Comparison of ENCODE assay signal across 25 cellular contexts in the genomic region with DNA sequence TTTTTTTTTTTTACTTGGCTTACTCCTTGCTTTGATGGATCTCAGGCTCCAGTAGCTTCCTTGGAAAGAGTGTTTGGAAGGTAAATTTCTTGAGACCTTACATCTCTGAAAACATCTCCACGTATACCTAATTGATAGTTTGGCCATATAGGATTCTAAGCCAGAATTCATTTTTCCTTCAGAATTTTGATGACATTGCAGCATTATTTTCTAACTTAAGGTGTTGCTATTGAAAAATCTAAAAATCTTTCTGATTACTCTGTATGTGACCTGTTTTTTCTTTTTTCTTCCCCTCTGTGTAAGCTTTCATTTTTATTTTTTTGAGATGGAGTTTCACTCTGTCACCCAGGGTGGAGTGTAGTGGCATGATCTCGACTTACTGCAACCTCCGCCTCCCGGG.
"Had no signal": no experiment of that assay in that cellular context is flagged by ENCODE, and none has a peak within 500 bp of the region (broad histone marks: within the 10 kb centered on the region; RNA-seq: fewer than 3 reads in every experiment).

No MANE protein-coding gene starts in this region.

- H3K36me3 ChIP-seq: left ventricle myocardium inferior, ovary, right atrium auricular region, suprapubic skin, thoracic aorta, upper lobe of right lung had no signal

- H3K9me3 Mint-ChIP-seq: mesothelial cell of epicardium; naive B cell; natural killer cell; nephron progenitor cell; stimulated activated naive CD8-positive, alpha-beta T cell treated with anti-CD3 and anti-CD28 coated beads, Interleukin-15, Interleukin-2, amounts not matched to agents 100 ng/mL and 50 ng/mL, for 24 hours had no signal

- H3K9me3 ChIP-seq: left ventricle myocardium inferior, ovary, right atrium auricular region, suprapubic skin, thoracic aorta, tibial artery, upper lobe of right lung had no signal

- H3K27ac ChIP-seq: left ventricle myocardium inferior, ovary, right atrium auricular region, skin epidermis, suprapubic skin, thoracic aorta, tibial artery, upper lobe of right lung had no signal

- H3K4me1 ChIP-seq: left ventricle myocardium inferior, right atrium auricular region had no signal

- ATAC-seq: natural killer cell, sciatic nerve, upper lobe of right lung had no signal

- H3K27me3 ChIP-seq: ovary, right atrium auricular region, suprapubic skin, tibial artery, upper lobe of right lung had no signal

- H3K4me3 Mint-ChIP-seq: mesothelial cell of epicardium; naive B cell; natural killer cell; nephron progenitor cell; stimulated activated naive CD8-positive, alpha-beta T cell treated with anti-CD3 and anti-CD28 coated beads, Interleukin-15, Interleukin-2, amounts not matched to agents 100 ng/mL and 50 ng/mL, for 24 hours had no signal

- DNase-seq: islet precursor cell; left ventricle myocardium inferior; mesendoderm; naive B cell; natural killer cell; nephron progenitor cell; ovary; stimulated activated CD4-positive, alpha-beta T cell treated with anti-CD3 and anti-CD28 coated beads, Interleukin-12 subunit alpha, Interleukin-12 subunit beta, amount 100 ng/mL, for 4 hours; stimulated activated CD4-positive, alpha-beta T cell treated with anti-CD3 and anti-CD28 coated beads, Interleukin-15, amount 100 ng/mL, for 24 hours; stimulated activated CD4-positive, alpha-beta T cell treated with anti-CD3 and anti-CD28 coated beads, Interleukin-2, amount 100 ng/mL, for 24 hours; stimulated activated CD4-positive, alpha-beta T cell treated with anti-CD3 and anti-CD28 coated beads, Interleukin-4, amount 100 ng/mL, for 1 hour; stimulated activated naive CD4-positive, alpha-beta T cell; tibial artery; trophoblast cell; upper lobe of right lung had no signal

- H3K36me3 Mint-ChIP-seq: naive B cell, natural killer cell had no signal

- H3K27me3 Mint-ChIP-seq: naive B cell; progenitor cell of endocrine pancreas; stimulated activated naive CD8-positive, alpha-beta T cell treated with anti-CD3 and anti-CD28 coated beads, Interleukin-15, Interleukin-2, amounts not matched to agents 100 ng/mL and 50 ng/mL, for 24 hours had no signal

- H3K27ac Mint-ChIP-seq: mesothelial cell of epicardium; naive B cell; natural killer cell; nephron progenitor cell; progenitor cell of endocrine pancreas; stimulated activated naive CD8-positive, alpha-beta T cell treated with anti-CD3 and anti-CD28 coated beads, Interleukin-15, Interleukin-2, amounts not matched to agents 100 ng/mL and 50 ng/mL, for 24 hours had no signal

- H3K4me3 ChIP-seq: left ventricle myocardium inferior, lung, ovary, right atrium auricular region, skin epidermis, suprapubic skin, thoracic aorta, tibial artery, upper lobe of right lung had no signal

- H3K4me1 Mint-ChIP-seq: natural killer cell, nephron progenitor cell had no signal

- FAIRE-seq: urothelium cell line had no signal
